Comparison of ENCODE assay signal across 39 cellular contexts in genomic region chr2:21022792-21023367, GRCh38. TPM values are rescaled to one million over a fixed set of nuclear protein-coding genes. Genes with fewer than 3 reads are reported as not detected.
"Had no signal": no experiment of that assay in that cellular context is flagged by ENCODE, and none has a peak within 500 bp of the region (broad histone marks: within the 10 kb centered on the region; RNA-seq: fewer than 3 reads in every experiment).

No MANE protein-coding gene starts in this region.

- H3K4me3 ChIP-seq: MG63 had no signal

- H3K9me3 ChIP-seq: MG63 had no signal

- DNase-seq: Kasumi-1, MG63, MM.1S, MV-4-11, NCI-H1048, NCI-H1092, NCI-H1092 treated with DMSO at 0.1 percent for 48 hours, NCI-H1105, NCI-H1105 treated with DMSO at 0.1 percent for 48 hours, NCI-H1417, NCI-H1417 treated with DMSO at 0.1 percent for 48 hours, NCI-H1436, NCI-H1436 treated with DMSO at 0.1 percent for 48 hours, NCI-H146, NCI-H1694, NCI-H1694 treated with DMSO at 0.1 percent for 48 hours, NCI-H187, NCI-H187 treated with DMSO at 0.1 percent for 48 hours, NCI-H1930, NCI-H2029, NCI-H2029 treated with DMSO at 0.1 percent for 48 hours, NCI-H2081, NCI-H2081 treated with DMSO at 0.1 percent for 48 hours, NCI-H2107, NCI-H2171, NCI-H2171 treated with DMSO at 0.1 percent for 48 hours, NCI-H2227 treated with DMSO at 0.1 percent for 48 hours, NCI-H226, NCI-H345, NCI-H446, NCI-H446 treated with DMSO at 0.1 percent for 48 hours, NCI-H510A, NCI-H510A treated with DMSO at 0.1 percent for 48 hours, NCI-H524, NCI-H524 treated with DMSO at 0.1 percent for 48 hours had no signal

- H3K36me3 ChIP-seq: MG63 had no signal

RNA-seq across cellular contexts. Expression of gene APOB, which starts 21.0 kb away (rescaled TPM):
- total RNA-seq: LHCN-M2, M059J, MCF 10A, NCI-H460 had no signal
